32 cellular contexts compared by ENCODE assay signal in genomic region chr18:74259332-74259731, GRCh38. TPM values are rescaled to one million over a fixed set of nuclear protein-coding genes. Genes with fewer than 3 reads are reported as not detected.
"Had no signal": no experiment of that assay in that cellular context is flagged by ENCODE, and none has a peak within 500 bp of the region (broad histone marks: within the 10 kb centered on the region; RNA-seq: fewer than 3 reads in every experiment).

No MANE protein-coding gene starts in this region.

- FAIRE-seq: colon had no signal

- H3K27ac Mint-ChIP-seq: activated CD4-positive, alpha-beta memory T cell treated with anti-CD3 and anti-CD28 coated beads, Interleukin-2, amount 10 ng/mL, durations not matched to agents 7 days and 5 days; activated CD4-positive, alpha-beta T cell treated with anti-CD3 and anti-CD28 coated beads, Interleukin-2, amount 10 ng/mL, durations not matched to agents 7 days and 5 days; activated naive CD8-positive, alpha-beta T cell; activated naive CD8-positive, alpha-beta T cell treated with anti-CD3 and anti-CD28 coated beads, Interleukin-2, amount 50 U/mL, for 24 hours; effector memory CD8-positive, alpha-beta T cell; WTC11 had no signal

- ATAC-seq: activated naive CD8-positive, alpha-beta T cell treated with anti-CD3 and anti-CD28 coated beads, Interleukin-2, amount 50 U/mL, for 24 hours; activated T-cell treated with anti-CD3 and anti-CD28 coated beads, Interleukin-2, amount 50 U/mL, for 4 hours; activated T-helper 17 cell treated with anti-CD3 and anti-CD28 coated beads, Interleukin-2, amount 50 U/mL, for 72 hours; body of pancreas; effector memory CD8-positive, alpha-beta T cell; gastroesophageal sphincter; WTC11 had no signal

- H3K27me3 Mint-ChIP-seq: activated CD4-positive, alpha-beta memory T cell treated with anti-CD3 and anti-CD28 coated beads, Interleukin-2, amount 10 ng/mL, durations not matched to agents 7 days and 5 days; activated CD4-positive, alpha-beta T cell treated with anti-CD3 and anti-CD28 coated beads, Interleukin-2, amount 10 ng/mL, durations not matched to agents 7 days and 5 days; activated naive CD8-positive, alpha-beta T cell; activated naive CD8-positive, alpha-beta T cell treated with anti-CD3 and anti-CD28 coated beads, Interleukin-2, amount 50 U/mL, for 24 hours; activated T-helper 17 cell treated with anti-CD3 and anti-CD28 coated beads, Interleukin-2, amount 50 U/mL, for 72 hours; effector memory CD8-positive, alpha-beta T cell had no signal

- H3K4me1 Mint-ChIP-seq: activated CD4-positive, alpha-beta memory T cell treated with anti-CD3 and anti-CD28 coated beads, Interleukin-2, amount 10 ng/mL, durations not matched to agents 7 days and 5 days; activated CD4-positive, alpha-beta T cell treated with anti-CD3 and anti-CD28 coated beads, Interleukin-2, amount 10 ng/mL, durations not matched to agents 7 days and 5 days had no signal

- H3K4me1 ChIP-seq: adrenal gland had no signal

- H3K9me3 Mint-ChIP-seq: activated CD4-positive, alpha-beta memory T cell treated with anti-CD3 and anti-CD28 coated beads, Interleukin-2, amount 10 ng/mL, durations not matched to agents 7 days and 5 days; activated CD4-positive, alpha-beta T cell treated with anti-CD3 and anti-CD28 coated beads, Interleukin-2, amount 10 ng/mL, durations not matched to agents 7 days and 5 days; activated naive CD8-positive, alpha-beta T cell treated with anti-CD3 and anti-CD28 coated beads, Interleukin-2, amount 50 U/mL, for 24 hours; activated T-cell treated with anti-CD3 and anti-CD28 coated beads, Interleukin-2, amount 50 U/mL, for 4 hours; activated T-helper 17 cell treated with anti-CD3 and anti-CD28 coated beads, Interleukin-2, amount 50 U/mL, for 72 hours; effector memory CD8-positive, alpha-beta T cell; WTC11 had no signal

- H3K4me3 Mint-ChIP-seq: activated CD4-positive, alpha-beta memory T cell treated with anti-CD3 and anti-CD28 coated beads, Interleukin-2, amount 10 ng/mL, durations not matched to agents 7 days and 5 days; activated CD4-positive, alpha-beta T cell treated with anti-CD3 and anti-CD28 coated beads, Interleukin-2, amount 10 ng/mL, durations not matched to agents 7 days and 5 days; activated naive CD8-positive, alpha-beta T cell; activated naive CD8-positive, alpha-beta T cell treated with anti-CD3 and anti-CD28 coated beads, Interleukin-2, amount 50 U/mL, for 24 hours; activated T-cell treated with anti-CD3 and anti-CD28 coated beads, Interleukin-2, amount 50 U/mL, for 4 hours; activated T-helper 17 cell treated with anti-CD3 and anti-CD28 coated beads, Interleukin-2, amount 50 U/mL, for 72 hours; effector memory CD8-positive, alpha-beta T cell; WTC11 had no signal

- H3K4me3 ChIP-seq: adrenal gland, body of pancreas, esophagus muscularis mucosa, gastroesophageal sphincter had no signal

- H3K9me3 ChIP-seq: adrenal gland, body of pancreas, esophagus muscularis mucosa, gastroesophageal sphincter had no signal

- H3K27me3 ChIP-seq: adrenal gland, body of pancreas, esophagus muscularis mucosa, gastroesophageal sphincter had no signal

- H3K27ac ChIP-seq: adrenal gland, body of pancreas, esophagus muscularis mucosa, gastroesophageal sphincter had no signal

- DNase-seq: activated CD4-positive, alpha-beta memory T cell treated with anti-CD3 and anti-CD28 coated beads, Interleukin-2, amount 10 ng/mL, durations not matched to agents 7 days and 5 days; activated CD4-positive, alpha-beta T cell treated with anti-CD3 and anti-CD28 coated beads for 1 hour; activated CD4-positive, alpha-beta T cell treated with anti-CD3 and anti-CD28 coated beads for 4 hours; activated CD4-positive, alpha-beta T cell treated with anti-CD3 and anti-CD28 coated beads, Interleukin-2, amount 10 ng/mL, durations not matched to agents 7 days and 5 days; activated CD4-positive, alpha-beta T cell treated with anti-CD3 and anti-CD28 coated beads, Interleukin-2, amount 50 U/mL, for 4 hours; activated effector memory CD4-positive, alpha-beta T cell treated with Interleukin-2 at 50 U/mL for 16 hours; activated gamma-delta T cell treated with Interleukin-2 at 50 U/mL for 16 hours; activated naive CD4-positive, alpha-beta T cell treated with anti-CD3 and anti-CD28 coated beads, Interleukin-2, amount 50 U/mL, for 16 hours; activated naive CD4-positive, alpha-beta T cell treated with Interleukin-2 at 50 U/mL for 16 hours; activated naive CD8-positive, alpha-beta T cell treated with anti-CD3 and anti-CD28 coated beads, Interleukin-2, amount 50 U/mL, for 24 hours; activated T-cell treated with anti-CD3 and anti-CD28 coated beads, Interleukin-2, amount 50 U/mL, for 4 hours; adrenal gland; amygdala; aorta; body of pancreas; caudate nucleus; cortex of kidney; dermis blood vessel endothelial cell; effector CD4-positive, alpha-beta T cell; effector memory CD8-positive, alpha-beta T cell; erythroblast; foreskin melanocyte; T-helper 2 cell had no signal

RNA-seq across cellular contexts. Expression of gene C18orf63, which starts 56.3 kb away (rescaled TPM):
- total RNA-seq: activated CD4-positive, alpha-beta memory T cell treated with anti-CD3 and anti-CD28 coated beads, Interleukin-2, amount 10 ng/mL, durations not matched to agents 7 days and 5 days; activated CD4-positive, alpha-beta T cell treated with anti-CD3 and anti-CD28 coated beads, Interleukin-2, amount 10 ng/mL, durations not matched to agents 7 days and 5 days; activated T-cell treated with anti-CD3 and anti-CD28 coated beads, Interleukin-2, amount 50 U/mL, for 4 hours; activated T-helper 17 cell treated with anti-CD3 and anti-CD28 coated beads, Interleukin-2, amount 50 U/mL, for 72 hours; adrenal gland; aorta; body of pancreas; chondrocyte; dermis blood vessel endothelial cell; esophagus muscularis mucosa; gastroesophageal sphincter; glomerular endothelial cell; T-helper 1 cell treated with Interleukin-12 subunit alpha and Interleukin-12 subunit beta and Interleukin-4 antibody, amounts not matched to agents 30 ng/mL and 1 ng/mL, for 36 hours; WTC11 had no signal
- polyA plus RNA-seq: adrenal gland, aorta had no signal
